ENCODE assay signal across 1 cellular context in genomic region chr7:24912424-24912823, GRCh38.
TF ChIP-seq lines count a peak whose summit lies in the region.

No MANE protein-coding gene starts in this region.

TF ChIP-seq in WTC11, 78 proteins besides CTCF, POLR2A, EP300 and RAD21 (continued from another document):
- TF ChIP-seq ARID4B (CRISPR knock-in tag; IDR thresholded peaks at IDR 0.05; ENCODE audit: borderline replicate concordance) (no peak), ZNF138 (CRISPR knock-in tag; conservative IDR thresholded peaks at IDR 0.05) (no peak), ZNF121 (CRISPR knock-in tag; IDR thresholded peaks at IDR 0.05) (no peak), SMAD4 (CRISPR knock-in tag; IDR thresholded peaks at IDR 0.05) (no peak), ESRRA (CRISPR knock-in tag; IDR thresholded peaks at IDR 0.05; ENCODE audit: borderline replicate concordance) (no peak), MLX (CRISPR knock-in tag; IDR thresholded peaks at IDR 0.05) (no peak), JUN (CRISPR knock-in tag; IDR thresholded peaks at IDR 0.05) (no peak), ETV6 (CRISPR knock-in tag; IDR thresholded peaks at IDR 0.05) (no peak)
